Comparison of ENCODE assay signal across 2 cellular contexts in the genomic region with DNA sequence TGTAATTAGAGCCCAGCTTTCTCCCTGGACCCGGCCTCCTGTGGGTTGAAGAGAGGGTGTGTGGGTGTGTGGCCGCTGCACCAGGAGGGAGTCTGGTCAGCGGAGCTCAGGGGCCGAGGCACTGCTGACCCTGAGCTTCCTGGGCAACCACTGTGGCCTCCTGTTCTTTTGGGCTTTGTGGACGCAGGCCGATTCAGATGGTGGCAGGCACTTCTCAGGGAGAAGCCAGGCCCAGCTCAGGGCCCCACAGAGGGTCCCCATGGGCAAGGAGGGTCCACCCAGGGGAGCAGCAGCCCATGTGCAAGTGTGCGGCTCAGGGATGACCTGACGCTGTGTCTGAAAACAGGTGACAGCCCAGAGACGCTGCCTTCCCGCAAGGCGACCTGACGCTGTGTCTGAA. TPM values are rescaled to one million over a fixed set of nuclear protein-coding genes. Genes with fewer than 3 reads are reported as not detected.
"Had no signal": no experiment of that assay in that cellular context is flagged by ENCODE, and none has a peak within 500 bp of the region (broad histone marks: within the 10 kb centered on the region; RNA-seq: fewer than 3 reads in every experiment).

No MANE protein-coding gene starts in this region.

RNA-seq across cellular contexts. Expression of gene CACNA1B, which starts 11.0 kb away (rescaled TPM):
- total RNA-seq: M059J, PC-3 had no signal
